1 cellular context compared by ENCODE assay signal in genomic region chr6:33633462-33634158, GRCh38.
TF ChIP-seq lines count a peak whose summit lies in the region.

No MANE protein-coding gene starts in this region.

TF ChIP-seq in K562, 482 proteins besides CTCF, POLR2A, EP300 and RAD21 (continued from another document and continues in another):
- TF ChIP-seq RERE (CRISPR knock-in tag; IDR thresholded peaks at IDR 0.05; ENCODE audit: borderline replicate concordance) = no peak
- no peak for TF ChIP-seq GTF2E2 (tag; IDR thresholded peaks at IDR 0.05)
- TF ChIP-seq YY1 (IDR thresholded peaks at IDR 0.05; ENCODE audit: borderline replicate concordance in 1 of 3, control insufficient read depth in 1 of 3, extremely low read depth in 1 of 3, insufficient read depth in 3 of 3, insufficient read length in 1 of 3, insufficient replicate concordance in 2 of 3, low read depth in 1 of 3, low read length in 2 of 3) = no peak
- no peak for TF ChIP-seq ZFP91 (CRISPR knock-in tag; IDR thresholded peaks at IDR 0.05)
- TF ChIP-seq PHB2 (IDR thresholded peaks at IDR 0.05; ENCODE audit: low read depth) = no peak
- TF ChIP-seq ESRRB (CRISPR knock-in tag; IDR thresholded peaks at IDR 0.05; ENCODE audit: borderline replicate concordance) = no peak
- TF ChIP-seq BCL6 (CRISPR knock-in tag; IDR thresholded peaks at IDR 0.05) = no peak
- no peak for TF ChIP-seq MTF1 (CRISPR knock-in tag; IDR thresholded peaks at IDR 0.05; ENCODE audit: borderline replicate concordance)
- TF ChIP-seq CXXC5 (CRISPR knock-in tag; IDR thresholded peaks at IDR 0.05) = peak; percentile 71
- TF ChIP-seq SP2 (IDR thresholded peaks at IDR 0.05; ENCODE audit: extremely low read depth, low read depth, low read length, poor library complexity, severe bottlenecking) = no peak
- no peak for TF ChIP-seq CBFA2T2 (conservative IDR thresholded peaks at IDR 0.05)
- TF ChIP-seq NFXL1 (CRISPR knock-in tag; IDR thresholded peaks at IDR 0.05) = no peak
- no peak for TF ChIP-seq GTF3C2 (IDR thresholded peaks at IDR 0.05; ENCODE audit: borderline replicate concordance, extremely low read depth, insufficient read length)
- peak; percentile 64; the same call in 1 of the 2 replicates for TF ChIP-seq DPF2 (IDR thresholded peaks at IDR 0.05)
- no peak for TF ChIP-seq ZNF143 (CRISPR knock-in tag; IDR thresholded peaks at IDR 0.05)
- TF ChIP-seq ZBTB33 (CRISPR knock-in tag; IDR thresholded peaks at IDR 0.05) = no peak
- no peak for TF ChIP-seq TSHZ1 (CRISPR knock-in tag; IDR thresholded peaks at IDR 0.05)
- TF ChIP-seq USF2 (CRISPR knock-in tag; IDR thresholded peaks at IDR 0.05) = no peak
- no peak for TF ChIP-seq BMI1 (IDR thresholded peaks at IDR 0.05; ENCODE audit: low read length)
- no peak for TF ChIP-seq NFE2 (IDR thresholded peaks at IDR 0.05; ENCODE audit: low read depth)
- peak; percentile 27; the same call in 1 of the 2 replicates for TF ChIP-seq CBFA2T3 (IDR thresholded peaks at IDR 0.05)
- no peak for TF ChIP-seq ZNF707 (CRISPR knock-in tag; conservative IDR thresholded peaks at IDR 0.05)
- no peak for TF ChIP-seq NR3C1 (CRISPR knock-in tag; IDR thresholded peaks at IDR 0.05)
- no peak for TF ChIP-seq NCOA1 (IDR thresholded peaks at IDR 0.05; ENCODE audit: low read depth)
- no peak for TF ChIP-seq C11orf30 (IDR thresholded peaks at IDR 0.05; ENCODE audit: low read depth)
- no peak for TF ChIP-seq NELFE (IDR thresholded peaks at IDR 0.05; ENCODE audit: insufficient read depth, insufficient read length)
- TF ChIP-seq ATF6 (CRISPR knock-in tag; IDR thresholded peaks at IDR 0.05) = no peak
- peak; percentile 29; the same call in 1 of the 2 replicates for TF ChIP-seq HNRNPL (IDR thresholded peaks at IDR 0.05; ENCODE audit: low read depth, low read length)
- no peak for TF ChIP-seq NFE2L1 (tag; IDR thresholded peaks at IDR 0.05; ENCODE audit: borderline replicate concordance, low read depth)
- no peak for TF ChIP-seq KDM4B (IDR thresholded peaks at IDR 0.05; ENCODE audit: borderline replicate concordance in 2 of 2, low read depth in 1 of 2)
- no peak for TF ChIP-seq POU5F1 (IDR thresholded peaks at IDR 0.05; ENCODE audit: borderline replicate concordance, low read depth, low read length, partially characterized antibody)
- no peak for TF ChIP-seq SMAD1 (IDR thresholded peaks at IDR 0.05; ENCODE audit: low read depth, low read length, partially characterized antibody)
- peak; percentile 83 for TF ChIP-seq L3MBTL2 (IDR thresholded peaks at IDR 0.05)
- TF ChIP-seq ZNF589 (CRISPR knock-in tag; IDR thresholded peaks at IDR 0.05; ENCODE audit: low read depth) = no peak
- TF ChIP-seq RHOXF2B (CRISPR knock-in tag; conservative IDR thresholded peaks at IDR 0.05) = no peak
- no peak for TF ChIP-seq ZNF699 (CRISPR knock-in tag; IDR thresholded peaks at IDR 0.05; ENCODE audit: insufficient replicate concordance)
- TF ChIP-seq ZNF224 (CRISPR knock-in tag; IDR thresholded peaks at IDR 0.05) = no peak
- TF ChIP-seq RBM39 (optimal IDR thresholded peaks at IDR 0.05; ENCODE audit: low read depth, low read length) = no peak
- no peak for TF ChIP-seq FOXA1 (IDR thresholded peaks at IDR 0.05; ENCODE audit: borderline replicate concordance)
- TF ChIP-seq GATAD2B (IDR thresholded peaks at IDR 0.05; ENCODE audit: borderline replicate concordance) = peak; percentile 72; the same call in 1 of the 2 replicates
- no peak for TF ChIP-seq ZBTB43 (CRISPR knock-in tag; IDR thresholded peaks at IDR 0.05)
